8 cellular contexts compared by ENCODE assay signal in the genomic region with DNA sequence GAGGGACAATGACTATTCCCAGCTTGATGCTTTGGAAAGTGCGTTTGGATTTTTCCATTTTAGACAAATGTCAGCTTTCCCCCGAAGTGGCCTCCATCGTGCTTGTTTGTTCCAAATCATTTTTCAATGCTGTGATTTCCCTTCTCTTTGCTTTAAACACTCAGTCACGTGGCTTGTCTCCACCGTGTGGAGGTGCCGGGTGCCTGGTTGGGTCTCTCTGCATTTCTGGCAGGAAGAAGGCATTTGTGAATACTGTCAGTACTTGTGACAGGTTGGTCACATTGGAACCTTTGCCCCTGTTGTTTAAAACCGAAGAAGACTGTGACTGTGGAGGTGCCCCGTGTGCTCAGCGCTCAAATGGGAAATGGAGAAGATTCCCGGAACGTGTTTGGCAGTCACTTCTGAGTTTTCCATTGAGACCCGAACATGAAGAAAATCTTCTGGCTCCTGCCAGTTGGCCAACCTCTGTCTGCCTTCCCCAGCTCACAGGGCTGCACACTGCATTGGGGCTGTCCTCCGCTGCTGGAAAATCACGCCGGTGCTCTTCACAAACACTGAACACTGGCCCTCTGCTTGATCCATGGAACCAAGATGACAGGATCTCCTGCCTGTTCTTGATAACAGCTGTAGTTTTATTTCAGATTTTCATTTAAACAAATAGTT.
DNase-seq lines count a peak whose midpoint lies in the region; ATAC-seq and TF ChIP-seq lines count a peak whose summit lies in the region.

No MANE protein-coding gene starts in this region.

- intact Hi-C loops in activated naive CD4-positive, alpha-beta T cell treated with anti-CD3 and anti-CD28 coated beads for 36 hours (cut with micrococcal nuclease), result loop anchor here (1.0 to 5.0 kb wide), 7 partner anchors 40 to 376 kb away; no protein-coding TSS in a partner anchor
- intact Hi-C loops in mucosa of descending colon (cut with DNase I, micrococcal nuclease), result no loop called here
- intact Hi-C loops in tibial artery (cut with DNase I; ENCODE audit: low total_unique reads), result no loop called here

- H3K27me3 Mint-ChIP-seq in activated naive CD4-positive, alpha-beta T cell treated with anti-CD3 and anti-CD28 coated beads for 36 hours (ENCODE audit: low read depth), result no peaks in the 10 kb centered on the region
- H3K27me3 Mint-ChIP-seq in brain, result no peaks in the 10 kb centered on the region

- peak; percentile 6 for ATAC-seq in mucosa of descending colon
- no peak for ATAC-seq in HG02798 (IDR thresholded peaks at IDR 0.05; ENCODE audit: poor library complexity, unreplicated experiment)

- TF ChIP-seq CTCF in brain (conservative IDR thresholded peaks at IDR 0.05) (no peak), mucosa of descending colon (IDR thresholded peaks at IDR 0.05) (no peak), tibial artery (IDR thresholded peaks at IDR 0.05) (no peak)

- H3K27ac ChIP-seq in tibial artery, result peak overlapping the region; percentile 40 to 47

- H3K36me3 Mint-ChIP-seq in activated naive CD4-positive, alpha-beta T cell treated with anti-CD3 and anti-CD28 coated beads for 36 hours (ENCODE audit: low read depth), result peaks cover 21% of the 10 kb centered on the region
- H3K36me3 Mint-ChIP-seq in brain, result peaks cover 14% of the 10 kb centered on the region

- H3K9me3 ChIP-seq in mucosa of descending colon (no peaks in the 10 kb centered on the region), tibial artery (no peaks in the 10 kb centered on the region)

- peaks cover 0 to 2% of the 10 kb centered on the region in 2 donors for H3K27me3 ChIP-seq in tibial artery

- peak; percentile 63 for DNase-seq in activated naive CD4-positive, alpha-beta T cell treated with anti-CD3 and anti-CD28 coated beads for 36 hours
- no peak for DNase-seq in activated naive CD4-positive, alpha-beta T cell treated with Interleukin-2 at 50 U/mL for 16 hours
- DNase-seq in mucosa of descending colon (no peak), tibial artery (peak; percentile 47 to 68), NCI-H2171 (lab: John Stamatoyannopoulos, UW) (no peak), NCI-H1417 treated with DMSO at 0.1 percent for 48 hours (lab: John Stamatoyannopoulos, UW) (no peak)

- peaks cover 14% of the 10 kb centered on the region for H3K4me1 ChIP-seq in mucosa of descending colon (ENCODE audit: low read depth)
- peaks cover 0 to 20% (median under 1%) of the 10 kb centered on the region in 4 donors for H3K4me1 ChIP-seq in tibial artery

- H3K27ac Mint-ChIP-seq in activated naive CD4-positive, alpha-beta T cell treated with anti-CD3 and anti-CD28 coated beads for 36 hours, result no peak overlapping the region
- peak overlapping the region in 3 of 5 experiments; percentile 60 to 87 (median 74) for H3K27ac Mint-ChIP-seq in brain

- H3K36me3 ChIP-seq in mucosa of descending colon (ENCODE audit: low read depth), result no peaks in the 10 kb centered on the region
- no peaks in the 10 kb centered on the region for H3K36me3 ChIP-seq in tibial artery

- H3K4me3 Mint-ChIP-seq in activated naive CD4-positive, alpha-beta T cell treated with anti-CD3 and anti-CD28 coated beads for 36 hours, result no peak overlapping the region
- no peak overlapping the region for H3K4me3 Mint-ChIP-seq in brain

- H3K9me3 Mint-ChIP-seq in activated naive CD4-positive, alpha-beta T cell treated with anti-CD3 and anti-CD28 coated beads for 36 hours, result no peaks in the 10 kb centered on the region
- H3K9me3 Mint-ChIP-seq in brain, result peaks cover 0 to 3% (median 2%) of the 10 kb centered on the region in 5 experiments

- no peak overlapping the region for H3K4me3 ChIP-seq in mucosa of descending colon
- no peak overlapping the region for H3K4me3 ChIP-seq in tibial artery

- peaks cover 54% of the 10 kb centered on the region for H3K4me1 Mint-ChIP-seq in activated naive CD4-positive, alpha-beta T cell treated with anti-CD3 and anti-CD28 coated beads for 36 hours (ENCODE audit: low read depth)
- peaks cover 66% of the 10 kb centered on the region for H3K4me1 Mint-ChIP-seq in brain

- CTCF ChIA-PET in activated naive CD4-positive, alpha-beta T cell treated with anti-CD3 and anti-CD28 coated beads for 36 hours (lab: Charles Lee), result no interaction called here

Comparison
In these comparisons a context has a peak if more than half of its experiments do, and no peak if none do; other contexts are left out.
1. DNase-seq: peak in activated naive CD4-positive, alpha-beta T cell treated with anti-CD3 and anti-CD28 coated beads for 36 hours (single experiment) and tibial artery (2 of 2); none in activated naive CD4-positive, alpha-beta T cell treated with Interleukin-2 at 50 U/mL for 16 hours (single experiment), mucosa of descending colon (0 of 3), NCI-H2171 (single experiment) and NCI-H1417 treated with DMSO at 0.1 percent for 48 hours (single experiment).